In genomic region chr3:51974963-51975856, GRCh38 we compare ENCODE assay signal across 8 cellular contexts. TPM values are rescaled to one million over a fixed set of nuclear protein-coding genes. Genes with fewer than 3 reads are reported as not detected.
DNase-seq lines count a peak whose midpoint lies in the region; ATAC-seq and TF ChIP-seq lines count a peak whose summit lies in the region.

TSS of gene ABHD14A (plus strand) at chr3:51975064. CDS start at chr3:51975136, 72 bp downstream.

- ATAC-seq in HG02642 (IDR thresholded peaks at IDR 0.05; ENCODE audit: poor library complexity, unreplicated experiment), result peak; percentile 59
- ATAC-seq in right lobe of liver, result peak; percentile 63 to 87 (median 76)

- TF ChIP-seq POLR2A in right lobe of liver (IDR thresholded peaks at IDR 0.05), result peak; percentile 89

- peaks cover 0 to 36% (median 12%) of the 10 kb centered on the region in 4 donors for H3K4me1 ChIP-seq in right lobe of liver

- H3K27me3 ChIP-seq in right lobe of liver, result no peaks in the 10 kb centered on the region

- WGBS in right lobe of liver (ENCODE audit: insufficient coverage, low coverage, low lambda C conversion rate, missing lambda C conversion rate), result 1% methylated on average over 13 of the region's 63 CpGs

- no peaks in the 10 kb centered on the region for H3K36me3 ChIP-seq in right lobe of liver

- in situ Hi-C loops in GM13976 (cut with MboI; ENCODE audit: low sequenced_read_pairs, unreplicated experiment), result no loop called here

- no peaks in the 10 kb centered on the region for H3K9me3 ChIP-seq in right lobe of liver

- TF ChIP-seq CTCF in GM13976 (IDR thresholded peaks at IDR 0.05; ENCODE audit: borderline replicate concordance, control extremely low read depth, extremely low read depth, insufficient read depth, missing control alignments) (no peak), right lobe of liver (IDR thresholded peaks at IDR 0.05) (peak in 1 of 4 donors; percentile 7)

- H3K4me3 ChIP-seq in right lobe of liver, result peak within 1 kb of the TSS; percentile 70 to 84 (median 74)

- peak within 1 kb of the TSS; percentile 86 to 98 (median 92) for H3K27ac ChIP-seq in right lobe of liver

- DNase-seq in GM13976 (ENCODE audit: low spot score) (peak; percentile 92), NCI-H446 (lab: John Stamatoyannopoulos, UW) (peak; percentile 14 to 71), ecto neural progenitor cell (ENCODE audit: low spot score) (peak; percentile 81), right lobe of liver (peak; percentile 89 to 94 (median 93)), NCI-H1694 (lab: John Stamatoyannopoulos, UW) (no peak)
- peak; percentile 69 to 76 for DNase-seq in activated CD4-positive, alpha-beta T cell treated with anti-CD3 and anti-CD28 coated beads, Interleukin-2, amount 50 U/mL, for 48 hours
- DNase-seq in stimulated activated CD4-positive, alpha-beta T cell treated with anti-CD3 and anti-CD28 coated beads, TNF-alpha, amount 100 ng/mL, for 1 hour (ENCODE audit: low read depth in 3 of 3, low spot score in 1 of 3), result peak; percentile 22 to 56 (median 49)

- intact Hi-C loops in right lobe of liver (cut with DNase I), result no loop called here

RNA-seq across cellular contexts. Expression of gene ABHD14A, which starts in this region (rescaled TPM):
- total RNA-seq in right lobe of liver, result 10 to 100 TPM in 4 of 6 experiments, 1 to 10 TPM in 2; 8.3 to 22.2 (median 15.1) TPM
